2 cellular contexts compared by ENCODE assay signal in genomic region chr13:34038326-34039068, GRCh38.
TF ChIP-seq lines count a peak whose summit lies in the region.

No MANE protein-coding gene starts in this region.

TF ChIP-seq in GM23338, 12 proteins besides CTCF, POLR2A, EP300 and RAD21 (continued from another document):
- TF ChIP-seq REST (IDR thresholded peaks at IDR 0.05; ENCODE audit: unreplicated experiment) (no peak), EZH2 (IDR thresholded peaks at IDR 0.05; ENCODE audit: low read depth, unreplicated experiment) (no peak), STAT1 (IDR thresholded peaks at IDR 0.05; ENCODE audit: unreplicated experiment) (no peak)

TF ChIP-seq in SK-N-SH, 30 proteins besides CTCF, POLR2A, EP300 and RAD21 (continued from another document):
- TF ChIP-seq IRF3 (IDR thresholded peaks at IDR 0.05; ENCODE audit: low read depth, low read length) (no peak), ELF1 (IDR thresholded peaks at IDR 0.05) (no peak), TAF1 (IDR thresholded peaks at IDR 0.05; ENCODE audit: borderline replicate concordance, low read depth, low read length) (no peak), RFX5 (IDR thresholded peaks at IDR 0.05; ENCODE audit: low read length) (no peak), USF1 (IDR thresholded peaks at IDR 0.05; ENCODE audit: borderline replicate concordance, low read depth) (no peak), RXRA (IDR thresholded peaks at IDR 0.05; ENCODE audit: borderline replicate concordance, low read depth) (no peak), MEF2A (IDR thresholded peaks at IDR 0.05; ENCODE audit: borderline replicate concordance, low read depth) (no peak)
